ENCODE assay signal across 10 cellular contexts in the genomic region with DNA sequence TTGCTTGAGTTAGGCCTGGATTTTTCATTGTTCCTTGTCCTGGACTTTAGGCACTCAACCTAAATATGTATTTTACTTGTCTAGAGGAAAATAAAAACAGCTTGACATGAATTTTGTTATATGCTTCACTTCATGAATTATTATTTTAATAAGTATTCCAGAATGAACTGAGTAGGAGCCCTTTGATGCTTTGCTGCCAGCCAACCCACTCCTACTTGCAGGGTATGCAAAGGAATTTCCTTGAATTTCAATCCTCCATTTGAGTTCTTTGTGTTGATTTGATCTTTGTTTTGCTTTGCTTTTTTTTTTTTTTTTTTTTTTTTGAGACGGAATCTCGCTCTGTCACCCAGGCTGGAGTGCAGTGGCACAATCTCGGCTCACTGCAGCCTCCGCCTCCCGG. TPM values are rescaled to one million over a fixed set of nuclear protein-coding genes. Genes with fewer than 3 reads are reported as not detected.
DNase-seq lines count a peak whose midpoint lies in the region; ATAC-seq and TF ChIP-seq lines count a peak whose summit lies in the region.
"Had no signal": no experiment of that assay in that cellular context is flagged by ENCODE, and none has a peak within 500 bp of the region (broad histone marks: within the 10 kb centered on the region; RNA-seq: fewer than 3 reads in every experiment).

No MANE protein-coding gene starts in this region.

- CTCF ChIA-PET in activated CD4-positive, alpha-beta memory T cell treated with anti-CD3 and anti-CD28 coated beads for 36 hours (lab: Charles Lee) = interaction anchor here (0.7 to 1.2 kb wide), 3 partner anchors 24 to 230 kb away, joined by 3 to 4 read pairs (median 3); a partner anchor contains a TSS

- peaks cover 79% of the 10 kb centered on the region for H3K4me1 Mint-ChIP-seq in activated T-cell treated with anti-CD3 and anti-CD28 coated beads, Interleukin-2, amount 50 U/mL, for 24 hours (ENCODE audit: low read depth)
- peaks cover 74% of the 10 kb centered on the region for H3K4me1 Mint-ChIP-seq in activated CD4-positive, alpha-beta memory T cell treated with anti-CD3 and anti-CD28 coated beads for 36 hours (ENCODE audit: low read depth)

- no peak for TF ChIP-seq CTCF in lower lobe of right lung (IDR thresholded peaks at IDR 0.05)

- peaks cover 91% of the 10 kb centered on the region for H3K4me1 ChIP-seq in lower lobe of right lung
- peaks cover 42% of the 10 kb centered on the region for H3K4me1 ChIP-seq in stomach smooth muscle (ENCODE audit: control insufficient read depth, insufficient read depth, low read length)

- intact Hi-C loops in activated CD4-positive, alpha-beta memory T cell treated with anti-CD3 and anti-CD28 coated beads for 36 hours (cut with micrococcal nuclease) = no loop called here
- intact Hi-C loops in lower lobe of right lung (cut with DNase I) = no loop called here

- peaks cover 81% of the 10 kb centered on the region for H3K36me3 Mint-ChIP-seq in activated T-cell treated with anti-CD3 and anti-CD28 coated beads, Interleukin-2, amount 50 U/mL, for 24 hours (ENCODE audit: low read depth)
- H3K36me3 Mint-ChIP-seq in activated CD4-positive, alpha-beta memory T cell treated with anti-CD3 and anti-CD28 coated beads for 36 hours = peaks cover 37% of the 10 kb centered on the region

- H3K27ac Mint-ChIP-seq in activated T-cell treated with anti-CD3 and anti-CD28 coated beads, Interleukin-2, amount 50 U/mL, for 24 hours = peak overlapping the region; percentile 97
- H3K27ac Mint-ChIP-seq in activated CD4-positive, alpha-beta memory T cell treated with anti-CD3 and anti-CD28 coated beads for 36 hours = peak overlapping the region; percentile 88

- no peak overlapping the region for H3K9ac ChIP-seq in stomach smooth muscle (ENCODE audit: low read length in 2 of 2)

- no peak for DNase-seq in activated T-cell treated with anti-CD3 and anti-CD28 coated beads, Interleukin-2, amount 50 U/mL, for 24 hours
- no peak for DNase-seq in activated T-cell treated with anti-CD3 and anti-CD28 coated beads for 4 hours
- DNase-seq in activated CD4-positive, alpha-beta memory T cell treated with anti-CD3 and anti-CD28 coated beads for 36 hours = no peak
- DNase-seq in lower lobe of right lung = no peak
- DNase-seq in DMS 273 (lab: John Stamatoyannopoulos, UW; ENCODE audit: unreplicated experiment) = no peak
- no peak for DNase-seq in stimulated activated naive CD4-positive, alpha-beta T cell (lab: John Stamatoyannopoulos, UW)
- DNase-seq: cortex of kidney; NK-92 treated with Interleukin-12 subunit alpha and Interleukin-12 subunit beta, amount 100 ng/mL, for 24 hours had no signal

- H3K9me3 ChIP-seq in lower lobe of right lung = no peaks in the 10 kb centered on the region
- no peaks in the 10 kb centered on the region for H3K9me3 ChIP-seq in stomach smooth muscle (ENCODE audit: control insufficient read depth in 2 of 2, low read length in 2 of 2)

- H3K27me3 ChIP-seq in lower lobe of right lung (ENCODE audit: low read depth) = no peaks in the 10 kb centered on the region
- no peaks in the 10 kb centered on the region for H3K27me3 ChIP-seq in stomach smooth muscle (ENCODE audit: control insufficient read depth in 1 of 2, insufficient read depth in 2 of 2, low read length in 2 of 2)

- H3K36me3 ChIP-seq in lower lobe of right lung = peaks cover 8% of the 10 kb centered on the region
- H3K36me3 ChIP-seq in stomach smooth muscle (ENCODE audit: control insufficient read depth in 2 of 2, insufficient read depth in 2 of 2, low read length in 2 of 2) = peaks cover 0 to 4% of the 10 kb centered on the region in 2 donors

- peak overlapping the region; percentile 50 for H3K27ac ChIP-seq in lower lobe of right lung
- peak overlapping the region; percentile 58 for H3K27ac ChIP-seq in stomach smooth muscle (ENCODE audit: low read length)

- peaks cover 2% of the 10 kb centered on the region for H3K9me3 Mint-ChIP-seq in activated T-cell treated with anti-CD3 and anti-CD28 coated beads, Interleukin-2, amount 50 U/mL, for 24 hours
- no peaks in the 10 kb centered on the region for H3K9me3 Mint-ChIP-seq in activated CD4-positive, alpha-beta memory T cell treated with anti-CD3 and anti-CD28 coated beads for 36 hours

- peak overlapping the region; percentile 67 for H3K4me3 Mint-ChIP-seq in activated T-cell treated with anti-CD3 and anti-CD28 coated beads, Interleukin-2, amount 50 U/mL, for 24 hours
- H3K4me3 Mint-ChIP-seq in activated CD4-positive, alpha-beta memory T cell treated with anti-CD3 and anti-CD28 coated beads for 36 hours = no peak overlapping the region

- POLR2A ChIA-PET in activated CD4-positive, alpha-beta memory T cell treated with anti-CD3 and anti-CD28 coated beads for 36 hours (lab: Charles Lee) = interaction anchor here (0.5 to 8.1 kb wide), 3 partner anchors 9 to 18 kb away, joined by 3 to 81 read pairs (median 7); a partner anchor contains a TSS

- H3K4me3 ChIP-seq in lower lobe of right lung (no peak overlapping the region), stomach smooth muscle (ENCODE audit: low read length in 2 of 2) (no peak overlapping the region)

- H3K27me3 Mint-ChIP-seq in activated T-cell treated with anti-CD3 and anti-CD28 coated beads, Interleukin-2, amount 50 U/mL, for 24 hours = no peaks in the 10 kb centered on the region
- H3K27me3 Mint-ChIP-seq in activated CD4-positive, alpha-beta memory T cell treated with anti-CD3 and anti-CD28 coated beads for 36 hours = no peaks in the 10 kb centered on the region

- ATAC-seq in lower lobe of right lung (no peak), GM21529 (IDR thresholded peaks at IDR 0.05; ENCODE audit: unreplicated experiment) (no peak)

RNA-seq across cellular contexts. Expression of a gene that starts 11.6 kb away (rescaled TPM):
- 10 to 100 TPM; 93.9 to 94.8 TPM for total RNA-seq in activated CD4-positive, alpha-beta memory T cell treated with anti-CD3 and anti-CD28 coated beads for 36 hours
- total RNA-seq in lower lobe of right lung = 138 TPM

RNA-seq across cellular contexts. Expression of a gene that starts 16.1 kb away (rescaled TPM):
- 10 to 100 TPM; 79.0 to 84.1 TPM for total RNA-seq in activated CD4-positive, alpha-beta memory T cell treated with anti-CD3 and anti-CD28 coated beads for 36 hours
- 48.3 TPM for total RNA-seq in lower lobe of right lung

RNA-seq across cellular contexts. Expression of a gene that starts 26.1 kb away (rescaled TPM):
- not detected for total RNA-seq in activated CD4-positive, alpha-beta memory T cell treated with anti-CD3 and anti-CD28 coated beads for 36 hours
- total RNA-seq in lower lobe of right lung = 0.12 TPM

RNA-seq across cellular contexts. Expression of a gene that starts 44.2 kb away (rescaled TPM):
- 10 to 100 TPM; 37.1 to 42.1 TPM for total RNA-seq in activated CD4-positive, alpha-beta memory T cell treated with anti-CD3 and anti-CD28 coated beads for 36 hours
- 40.0 TPM for total RNA-seq in lower lobe of right lung
